ENCODE assay signal across 11 cellular contexts in the genomic region with DNA sequence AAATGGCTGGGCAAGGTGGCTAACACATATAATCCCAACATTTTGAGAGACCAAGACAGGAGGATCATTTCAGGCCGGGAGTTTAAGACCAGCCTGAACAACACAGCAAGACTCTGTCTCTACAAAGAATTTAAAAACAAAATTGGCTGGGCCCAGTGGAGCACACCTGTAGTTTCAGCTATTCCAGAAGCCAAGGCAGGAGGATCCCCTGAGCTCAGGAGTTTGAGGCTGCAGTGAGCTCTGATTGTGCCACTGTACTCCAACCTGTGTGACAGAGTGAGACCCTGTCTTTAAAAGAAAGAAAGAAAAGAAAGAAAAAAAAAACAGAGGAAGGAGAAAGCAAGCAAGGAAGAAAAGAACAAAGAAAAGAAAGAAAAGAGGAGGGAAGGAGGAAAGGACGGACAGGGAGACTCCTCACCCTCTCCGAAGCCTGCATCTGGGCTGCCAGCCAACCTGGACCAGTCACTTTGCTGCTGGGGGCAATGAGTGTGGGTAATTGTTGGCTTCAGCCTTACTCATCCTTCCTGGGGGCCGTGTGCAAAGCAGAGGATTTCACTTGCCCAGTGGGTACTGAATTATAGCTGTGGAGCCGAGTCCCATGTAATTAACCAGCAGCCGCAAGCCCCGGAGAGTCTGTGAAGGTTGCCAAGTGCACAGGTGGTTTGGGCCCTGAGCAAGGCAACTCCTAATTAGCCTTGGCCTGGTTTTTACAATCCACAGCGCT. TPM values are rescaled to one million over a fixed set of nuclear protein-coding genes. Genes with fewer than 3 reads are reported as not detected.
DNase-seq lines count a peak whose midpoint lies in the region; ATAC-seq and TF ChIP-seq lines count a peak whose summit lies in the region.
"Had no signal": no experiment of that assay in that cellular context is flagged by ENCODE, and none has a peak within 500 bp of the region (broad histone marks: within the 10 kb centered on the region; RNA-seq: fewer than 3 reads in every experiment).

No MANE protein-coding gene starts in this region.

- H3K36me3 ChIP-seq in brain microvascular endothelial cell (replicated peaks), result no peaks in the 10 kb centered on the region

- ATAC-seq in GM18867 (IDR thresholded peaks at IDR 0.05; ENCODE audit: unreplicated experiment) (no peak), GM21528 (IDR thresholded peaks at IDR 0.05; ENCODE audit: low FRiP score, unreplicated experiment) (no peak)

- CTCF ChIA-PET in activated CD4-positive, alpha-beta memory T cell treated with anti-CD3 and anti-CD28 coated beads for 36 hours (lab: Charles Lee), result no interaction called here

- intact Hi-C loops in activated CD4-positive, alpha-beta memory T cell treated with anti-CD3 and anti-CD28 coated beads for 36 hours (cut with micrococcal nuclease), result loop anchor here (2.0 kb wide), 1 partner anchor 19 kb away; no protein-coding TSS in a partner anchor

- H3K27ac Mint-ChIP-seq in activated CD4-positive, alpha-beta memory T cell treated with anti-CD3 and anti-CD28 coated beads for 36 hours, result no peak overlapping the region
- H3K27ac Mint-ChIP-seq: activated naive CD8-positive, alpha-beta T cell treated with anti-CD3 and anti-CD28 coated beads, Interleukin-2, amount 10 ng/mL, durations not matched to agents 7 days and 5 days; immature natural killer cell had no signal

- POLR2A ChIA-PET in activated CD4-positive, alpha-beta memory T cell treated with anti-CD3 and anti-CD28 coated beads for 36 hours (lab: Charles Lee), result no interaction called here

- no peaks in the 10 kb centered on the region for H3K4me1 Mint-ChIP-seq in activated CD4-positive, alpha-beta memory T cell treated with anti-CD3 and anti-CD28 coated beads for 36 hours (ENCODE audit: low read depth)
- H3K4me1 Mint-ChIP-seq: immature natural killer cell had no signal

- DNase-seq in DMS79 treated with DMSO at 0.1 percent for 48 hours (lab: John Stamatoyannopoulos, UW) (peak; percentile 11), NCI-H146 treated with DMSO at 0.1 percent for 48 hours (lab: John Stamatoyannopoulos, UW; ENCODE audit: unreplicated experiment) (peak; percentile 21), brain microvascular endothelial cell (peak; percentile 36), midbrain (lab: John Stamatoyannopoulos, UW) (peak; percentile 72), SIG-M5 (lab: John Stamatoyannopoulos, UW) (no peak)
- DNase-seq in activated CD4-positive, alpha-beta memory T cell treated with anti-CD3 and anti-CD28 coated beads for 36 hours, result no peak
- DNase-seq: activated naive CD8-positive, alpha-beta T cell treated with anti-CD3 and anti-CD28 coated beads, Interleukin-2, amount 10 ng/mL, durations not matched to agents 7 days and 5 days; immature natural killer cell; SW 1271 had no signal

- no peak overlapping the region for H3K4me3 ChIP-seq in brain microvascular endothelial cell (ENCODE audit: low read depth, low read length)

- in situ Hi-C loops in brain microvascular endothelial cell (cut with HindIII; ENCODE audit: low pct_ligation_motif_present, low sequenced_read_pairs), result no loop called here

- no peak for TF ChIP-seq CTCF in brain microvascular endothelial cell (IDR thresholded peaks at IDR 0.05; ENCODE audit: low read depth, low read length, missing control alignments)

- H3K27me3 Mint-ChIP-seq in activated CD4-positive, alpha-beta memory T cell treated with anti-CD3 and anti-CD28 coated beads for 36 hours, result peaks cover 9% of the 10 kb centered on the region

- no peaks in the 10 kb centered on the region for H3K36me3 Mint-ChIP-seq in activated CD4-positive, alpha-beta memory T cell treated with anti-CD3 and anti-CD28 coated beads for 36 hours
- H3K36me3 Mint-ChIP-seq: activated naive CD8-positive, alpha-beta T cell treated with anti-CD3 and anti-CD28 coated beads, Interleukin-2, amount 10 ng/mL, durations not matched to agents 7 days and 5 days; immature natural killer cell had no signal

- H3K4me3 Mint-ChIP-seq in activated CD4-positive, alpha-beta memory T cell treated with anti-CD3 and anti-CD28 coated beads for 36 hours, result no peak overlapping the region
- H3K4me3 Mint-ChIP-seq: activated naive CD8-positive, alpha-beta T cell treated with anti-CD3 and anti-CD28 coated beads, Interleukin-2, amount 10 ng/mL, durations not matched to agents 7 days and 5 days; immature natural killer cell had no signal

- no peak overlapping the region for H3K27ac ChIP-seq in brain microvascular endothelial cell

- peaks cover 3% of the 10 kb centered on the region for H3K27me3 ChIP-seq in brain microvascular endothelial cell (replicated peaks)

- H3K9me3 Mint-ChIP-seq in activated CD4-positive, alpha-beta memory T cell treated with anti-CD3 and anti-CD28 coated beads for 36 hours, result no peaks in the 10 kb centered on the region
- H3K9me3 Mint-ChIP-seq: activated naive CD8-positive, alpha-beta T cell treated with anti-CD3 and anti-CD28 coated beads, Interleukin-2, amount 10 ng/mL, durations not matched to agents 7 days and 5 days; immature natural killer cell had no signal

RNA-seq across cellular contexts. Expression of gene MT4, which starts 6.7 kb away (rescaled TPM):
- not detected for total RNA-seq in activated CD4-positive, alpha-beta memory T cell treated with anti-CD3 and anti-CD28 coated beads for 36 hours
- total RNA-seq: activated naive CD8-positive, alpha-beta T cell treated with anti-CD3 and anti-CD28 coated beads, Interleukin-2, amount 10 ng/mL, durations not matched to agents 7 days and 5 days had no signal

RNA-seq across cellular contexts. Expression of gene MT3, which starts 31.1 kb away (rescaled TPM):
- total RNA-seq in activated CD4-positive, alpha-beta memory T cell treated with anti-CD3 and anti-CD28 coated beads for 36 hours, result 1 to 10 TPM; 3.1 to 3.9 TPM

RNA-seq across cellular contexts. Expression of gene BBS2, which starts 38.4 kb away (rescaled TPM):
- total RNA-seq in activated CD4-positive, alpha-beta memory T cell treated with anti-CD3 and anti-CD28 coated beads for 36 hours, result 10 to 100 TPM; 21.5 to 22.6 TPM

RNA-seq across cellular contexts. Expression of gene MT2A, which starts 50.2 kb away (rescaled TPM):
- total RNA-seq in activated CD4-positive, alpha-beta memory T cell treated with anti-CD3 and anti-CD28 coated beads for 36 hours, result 100 to 1,000 TPM; 102 to 105 TPM

Comparison
In these comparisons a context has a peak if more than half of its experiments do, and no peak if none do; other contexts are left out.
1. DNase-seq: peak in DMS79 treated with DMSO at 0.1 percent for 48 hours (single experiment), NCI-H146 treated with DMSO at 0.1 percent for 48 hours (single experiment), brain microvascular endothelial cell (single experiment) and midbrain (single experiment); none in activated CD4-positive, alpha-beta memory T cell treated with anti-CD3 and anti-CD28 coated beads for 36 hours (single experiment) and SIG-M5 (single experiment).